In the genomic region with DNA sequence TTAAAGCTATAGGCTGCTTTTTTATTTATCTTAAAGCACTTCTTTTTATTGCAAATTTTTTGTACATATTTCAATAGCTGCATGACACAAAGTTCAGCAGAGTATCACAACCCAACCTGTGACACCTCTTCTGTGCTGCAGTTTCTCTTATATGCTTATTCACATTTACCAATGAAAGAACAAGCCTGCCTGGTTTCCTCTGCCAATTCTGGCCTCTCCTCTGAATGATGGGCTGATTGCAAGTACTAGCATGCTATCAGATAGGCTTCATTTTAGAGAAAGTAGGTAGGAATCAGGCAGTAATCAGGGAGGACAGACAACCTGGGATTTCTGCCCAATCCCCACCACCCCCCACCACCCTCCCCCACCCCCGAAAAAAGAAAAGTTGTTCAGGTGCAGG, we compare ENCODE assay signal across 24 cellular contexts. TPM values are rescaled to one million over a fixed set of nuclear protein-coding genes. Genes with fewer than 3 reads are reported as not detected.
"Had no signal": no experiment of that assay in that cellular context is flagged by ENCODE, and none has a peak within 500 bp of the region (broad histone marks: within the 10 kb centered on the region; RNA-seq: fewer than 3 reads in every experiment).

No MANE protein-coding gene starts in this region.

- H3K4me1 ChIP-seq: lower lobe of right lung, neural progenitor cell, psoas muscle, right lobe of liver, stomach, transverse colon had no signal

- H3K9me3 Mint-ChIP-seq: immature natural killer cell; natural killer cell treated with Interleukin-12 subunit alpha and Interleukin-12 subunit beta and Interleukin-15 and Interleukin-18, amount 100 ng/mL, for 72 hours; neural progenitor cell had no signal

- H3K27me3 Mint-ChIP-seq: natural killer cell treated with Interleukin-12 subunit alpha and Interleukin-12 subunit beta and Interleukin-15 and Interleukin-18, amount 100 ng/mL, for 72 hours had no signal

- H3K9me3 ChIP-seq: esophagus muscularis mucosa, lower lobe of right lung, pancreas, psoas muscle, right lobe of liver, spleen, stomach, thoracic aorta, transverse colon had no signal

- H3K4me1 Mint-ChIP-seq: immature natural killer cell, neural progenitor cell had no signal

- H3K9ac ChIP-seq: neural progenitor cell had no signal

- H3K4me2 ChIP-seq: neural progenitor cell had no signal

- H3K4me3 Mint-ChIP-seq: immature natural killer cell; natural killer cell treated with Interleukin-12 subunit alpha and Interleukin-12 subunit beta and Interleukin-15 and Interleukin-18, amount 100 ng/mL, for 72 hours; neural progenitor cell had no signal

- H3K4me3 ChIP-seq: esophagus muscularis mucosa, left ventricle myocardium inferior, lower lobe of right lung, neural progenitor cell, pancreas, psoas muscle, right lobe of liver, spleen, stomach, thoracic aorta, transverse colon had no signal

- H3K36me3 ChIP-seq: thoracic aorta had no signal

- ATAC-seq: left cardiac atrium; lower lobe of right lung; natural killer cell treated with Interleukin-12 subunit alpha and Interleukin-12 subunit beta and Interleukin-15 and Interleukin-18, amount 100 ng/mL, for 72 hours; pancreas; psoas muscle; right lobe of liver had no signal

- H3K27ac ChIP-seq: esophagus muscularis mucosa, left ventricle myocardium inferior, lower lobe of right lung, neural progenitor cell, pancreas, psoas muscle, right lobe of liver, spleen, stomach, transverse colon had no signal

- H3K27me3 ChIP-seq: esophagus muscularis mucosa, neural progenitor cell, pancreas, right lobe of liver, spleen, stomach, transverse colon had no signal

- H3K27ac Mint-ChIP-seq: immature natural killer cell; natural killer cell treated with Interleukin-12 subunit alpha and Interleukin-12 subunit beta and Interleukin-15 and Interleukin-18, amount 100 ng/mL, for 72 hours; neural progenitor cell had no signal

- H2AFZ ChIP-seq: neural progenitor cell had no signal

- DNase-seq: dermis blood vessel endothelial cell; immature natural killer cell; kidney; left cardiac atrium; left ventricle myocardium inferior; lower lobe of right lung; mesenchymal stem cell; midbrain; nucleus accumbens; pancreas; psoas muscle; retina; right lobe of liver; spleen; stimulated activated CD4-positive, alpha-beta T cell treated with anti-CD3 and anti-CD28 coated beads, Interleukin-15, amount 100 ng/mL, for 24 hours; stimulated activated CD4-positive, alpha-beta T cell treated with anti-CD3 and anti-CD28 coated beads, Interleukin-1b, Interleukin-23, amount 100 ng/mL, for 48 hours; stimulated activated CD4-positive, alpha-beta T cell treated with anti-CD3 and anti-CD28 coated beads, Interleukin-4, amount 100 ng/mL, for 24 hours; stomach; substantia nigra; transverse colon had no signal

RNA-seq across cellular contexts. Expression of gene ACKR4, which starts 26.6 kb away (rescaled TPM):
- total RNA-seq: natural killer cell treated with Interleukin-12 subunit alpha and Interleukin-12 subunit beta and Interleukin-15 and Interleukin-18, amount 100 ng/mL, for 72 hours had no signal
